Comparison of ENCODE assay signal across 18 cellular contexts in genomic region chr7:489876-490275, GRCh38. TPM values are rescaled to one million over a fixed set of nuclear protein-coding genes. Genes with fewer than 3 reads are reported as not detected.
DNase-seq lines count a peak whose midpoint lies in the region; ATAC-seq lines count a peak whose summit lies in the region.
"Had no signal": no experiment of that assay in that cellular context is flagged by ENCODE, and none has a peak within 500 bp of the region (broad histone marks: within the 10 kb centered on the region; RNA-seq: fewer than 3 reads in every experiment).

No MANE protein-coding gene starts in this region.

- H3K4me1 ChIP-seq in SJCRH30 (peaks cover 39% of the 10 kb centered on the region), mesendoderm (ENCODE audit: control insufficient read depth, low read depth, low read length) (no peaks in the 10 kb centered on the region), aorta (ENCODE audit: control insufficient read depth in 1 of 2, insufficient read depth in 2 of 2, low read length in 2 of 2) (no peaks in the 10 kb centered on the region)
- no peaks in the 10 kb centered on the region for H3K4me1 ChIP-seq in naive thymus-derived CD4-positive, alpha-beta T cell (ENCODE audit: control insufficient read depth in 2 of 2, insufficient read depth in 2 of 2, low read length in 2 of 2)

- H3K18ac ChIP-seq in mesendoderm (ENCODE audit: low read length), result no peak overlapping the region

- H2BK5ac ChIP-seq in mesendoderm (ENCODE audit: low read length), result no peak overlapping the region

- intact Hi-C loops in aorta (cut with DNase I), result loop anchor here in 1 of 2 donors (10.0 kb wide), 1 partner anchor 155 kb away; no protein-coding TSS in a partner anchor
- intact Hi-C loops in naive thymus-derived CD4-positive, alpha-beta T cell (cut with micrococcal nuclease), result no loop called here

- no peaks in the 10 kb centered on the region for H3K79me2 ChIP-seq in mesendoderm (ENCODE audit: control insufficient read depth, insufficient read depth, low read length)

- H3K9ac ChIP-seq in mesendoderm (ENCODE audit: low read length), result no peak overlapping the region

- peaks cover 3% of the 10 kb centered on the region; the same call in 1 of the 2 replicates for H3K9me3 ChIP-seq in SJCRH30 (replicated peaks)
- H3K9me3 ChIP-seq in aorta (ENCODE audit: control insufficient read depth, low read length), result no peaks in the 10 kb centered on the region
- no peaks in the 10 kb centered on the region for H3K9me3 ChIP-seq in naive thymus-derived CD4-positive, alpha-beta T cell (ENCODE audit: control insufficient read depth in 2 of 3, low read length in 3 of 3)

- H3K4me3 ChIP-seq in SJCRH30 (no peak overlapping the region), mesendoderm (ENCODE audit: low read length) (no peak overlapping the region), aorta (ENCODE audit: low read length in 2 of 2) (no peak overlapping the region)
- no peak overlapping the region for H3K4me3 ChIP-seq in naive thymus-derived CD4-positive, alpha-beta T cell (ENCODE audit: low read length)

- H3K56ac ChIP-seq in mesendoderm (ENCODE audit: low read length), result no peak overlapping the region

- H3K27me3 Mint-ChIP-seq in naive thymus-derived CD4-positive, alpha-beta T cell, result peaks cover 0 to 19% (median 0%) of the 10 kb centered on the region in 5 donors

- CTCF ChIA-PET in naive thymus-derived CD4-positive, alpha-beta T cell (lab: Charles Lee), result no interaction called here

- no peak overlapping the region for H3K23ac ChIP-seq in mesendoderm (ENCODE audit: low read length)

- no peaks in the 10 kb centered on the region for H3K36me3 Mint-ChIP-seq in naive thymus-derived CD4-positive, alpha-beta T cell
- H3K36me3 Mint-ChIP-seq: CD4-positive, alpha-beta memory T cell had no signal

- H2BK15ac ChIP-seq in mesendoderm (replicated peaks; ENCODE audit: low read depth), result no peak overlapping the region

- no peak overlapping the region for H4K5ac ChIP-seq in mesendoderm (ENCODE audit: low read length)

- H3K4me1 Mint-ChIP-seq in naive thymus-derived CD4-positive, alpha-beta T cell, result no peaks in the 10 kb centered on the region
- H3K4me1 Mint-ChIP-seq: B cell; CD4-positive, alpha-beta memory T cell had no signal

- peak; percentile 11 for DNase-seq in NCI-H748 (lab: John Stamatoyannopoulos, UW; ENCODE audit: unreplicated experiment)
- DNase-seq in NCI-H748 treated with DMSO at 0.1 percent for 48 hours (lab: John Stamatoyannopoulos, UW), result no peak
- peak; percentile 32 to 34 for DNase-seq in SJCRH30
- peak; percentile 70 for DNase-seq in mesendoderm
- DNase-seq in aorta, result peak; percentile 2 to 13
- no peak for DNase-seq in naive thymus-derived CD4-positive, alpha-beta T cell
- no peak for DNase-seq in HK-2 (ENCODE audit: unreplicated experiment)
- no peak for DNase-seq in HT-29 (ENCODE audit: low spot score)
- DNase-seq: 8988T; CD4-positive, alpha-beta memory T cell; HFFc6; NCI-H1417 treated with DMSO at 0.1 percent for 48 hours; NCI-H1930; NCI-H226; NCI-H526 treated with DMSO at 0.1 percent for 48 hours; OCI-M1; SIG-M5 had no signal

- H3K27ac Mint-ChIP-seq in naive thymus-derived CD4-positive, alpha-beta T cell, result no peak overlapping the region
- H3K27ac Mint-ChIP-seq: B cell; CD4-positive, alpha-beta memory T cell; HFFc6 had no signal

- no peak overlapping the region for H2BK120ac ChIP-seq in mesendoderm (ENCODE audit: low read depth, low read length)

- no peak overlapping the region for H4K8ac ChIP-seq in mesendoderm (ENCODE audit: low read depth, low read length)

- H3K4me3 Mint-ChIP-seq in naive thymus-derived CD4-positive, alpha-beta T cell, result no peak overlapping the region
- H3K4me3 Mint-ChIP-seq: B cell; CD4-positive, alpha-beta memory T cell; HFFc6 had no signal

- H3K4me2 ChIP-seq in mesendoderm (ENCODE audit: low read length), result no peak overlapping the region

- no peak overlapping the region for H2AK5ac ChIP-seq in mesendoderm (ENCODE audit: low read length)

- peaks cover 0 to 2% (median 0%) of the 10 kb centered on the region in 11 donors for H3K9me3 Mint-ChIP-seq in naive thymus-derived CD4-positive, alpha-beta T cell
- H3K9me3 Mint-ChIP-seq: CD4-positive, alpha-beta memory T cell; HFFc6 had no signal

- H3K27me3 ChIP-seq in SJCRH30 (no peaks in the 10 kb centered on the region), mesendoderm (ENCODE audit: insufficient read depth, low read length, poor library complexity) (no peaks in the 10 kb centered on the region), aorta (ENCODE audit: control insufficient read depth in 1 of 2, insufficient read depth in 2 of 2, low read length in 1 of 2) (no peaks in the 10 kb centered on the region)
- peaks cover 0 to 3% of the 10 kb centered on the region in 2 donors for H3K27me3 ChIP-seq in naive thymus-derived CD4-positive, alpha-beta T cell (ENCODE audit: control insufficient read depth in 2 of 2, insufficient read depth in 2 of 2, low read length in 2 of 2)

- no peak for ATAC-seq in aorta (ENCODE audit: low FRiP score)
- ATAC-seq in naive thymus-derived CD4-positive, alpha-beta T cell, result no peak

- POLR2A ChIA-PET in naive thymus-derived CD4-positive, alpha-beta T cell (lab: Charles Lee), result no interaction called here

- H3K4ac ChIP-seq in mesendoderm (ENCODE audit: low read depth, low read length), result no peak overlapping the region

- no peaks in the 10 kb centered on the region for H3K79me1 ChIP-seq in mesendoderm (ENCODE audit: low read length)

- no CpG with 5 or more reads among the region's 4 CpGs for WGBS in mesendoderm (ENCODE audit: extremely low coverage, insufficient coverage, low lambda C conversion rate)
- WGBS in aorta, 2 donors, result 80 to 85% methylated on average over 4 of the region's 4 CpGs

- H3K27ac ChIP-seq in SJCRH30, result peak overlapping the region; percentile 89
- no peak overlapping the region for H3K27ac ChIP-seq in mesendoderm (ENCODE audit: low read depth, low read length)
- no peak overlapping the region for H3K27ac ChIP-seq in aorta (ENCODE audit: low read depth in 1 of 2, low read length in 2 of 2)
- no peak overlapping the region for H3K27ac ChIP-seq in naive thymus-derived CD4-positive, alpha-beta T cell (ENCODE audit: low read depth, low read length)

- H3K36me3 ChIP-seq in SJCRH30 (no peaks in the 10 kb centered on the region), mesendoderm (ENCODE audit: control insufficient read depth, insufficient read depth, low read length) (no peaks in the 10 kb centered on the region), aorta (ENCODE audit: control insufficient read depth in 1 of 2, insufficient read depth in 2 of 2, low read length in 1 of 2) (no peaks in the 10 kb centered on the region)
- H3K36me3 ChIP-seq in naive thymus-derived CD4-positive, alpha-beta T cell (ENCODE audit: control insufficient read depth in 2 of 3, insufficient read depth in 3 of 3, low read length in 3 of 3), result no peaks in the 10 kb centered on the region

RNA-seq across cellular contexts. Expression of gene PDGFA, which starts 29.8 kb away (rescaled TPM):
- 26.9 and 31.6 TPM in 2 replicates for total RNA-seq in SJCRH30 (2014; rRNA removed; shearing (Covaris generic))
- 11.3 TPM for polyA plus RNA-seq in mesendoderm (2013, experiment 1 of 2)
- polyA plus RNA-seq in mesendoderm (2013, experiment 2 of 2), result 11.5 TPM
- total RNA-seq in aorta, result 100 to 1,000 TPM; 114 to 174 TPM
- 10 to 100 TPM; 28.9 to 61.1 TPM for polyA plus RNA-seq in aorta
- 1 to 10 TPM in 2 of 5 experiments, under 1 TPM in 2, not detected in 1; 0.16 to 2.6 (median 1.1) TPM for total RNA-seq in naive thymus-derived CD4-positive, alpha-beta T cell
- polyA plus RNA-seq in naive thymus-derived CD4-positive, alpha-beta T cell, result not detected
- 15.8 and 17.3 TPM in 2 replicates for total RNA-seq in HT-29 (2014; rRNA removed; shearing (Covaris generic))
- polyA plus RNA-seq: CD4-positive, alpha-beta memory T cell had no signal

Comparison
In these comparisons a context has a peak if more than half of its experiments do, and no peak if none do; other contexts are left out.
1. DNase-seq: peak in NCI-H748 (single experiment), SJCRH30 (2 of 2), mesendoderm (single experiment) and aorta (2 of 2); none in NCI-H748 treated with DMSO at 0.1 percent for 48 hours (single experiment), naive thymus-derived CD4-positive, alpha-beta T cell (0 of 9), HK-2 (single experiment) and HT-29 (single experiment).